Comparison of ENCODE assay signal across 1 cellular context in genomic region chr5:16585028-16585667, GRCh38.
TF ChIP-seq lines count a peak whose summit lies in the region.

No MANE protein-coding gene starts in this region.

TF ChIP-seq in IMR-90, 13 proteins besides CTCF, POLR2A, EP300 and RAD21 (continued from another document):
- TF ChIP-seq ELK1 (IDR thresholded peaks at IDR 0.05; ENCODE audit: borderline replicate concordance, low read depth, low read length) (no peak), NFE2L2 (IDR thresholded peaks at IDR 0.05; ENCODE audit: low read depth, low read length) (no peak), BHLHE40 (IDR thresholded peaks at IDR 0.05; ENCODE audit: low read depth, low read length) (no peak), MAFK (IDR thresholded peaks at IDR 0.05; ENCODE audit: low read depth, low read length) (no peak), MXI1 (IDR thresholded peaks at IDR 0.05; ENCODE audit: borderline replicate concordance, low read depth, low read length) (no peak), CEBPB (IDR thresholded peaks at IDR 0.05; ENCODE audit: low read depth, low read length) (no peak), FOS (IDR thresholded peaks at IDR 0.05; ENCODE audit: low read depth, low read length) (no peak), RCOR1 (IDR thresholded peaks at IDR 0.05; ENCODE audit: insufficient replicate concordance, low read length) (no peak)
